In genomic region chr11:12693485-12694181, GRCh38 we compare ENCODE assay signal across 2 cellular contexts.
TF ChIP-seq lines count a peak whose summit lies in the region.

No MANE protein-coding gene starts in this region.

TF ChIP-seq in HEK293, 187 proteins besides CTCF, POLR2A, EP300 and RAD21 (continues in another document):
- TF ChIP-seq, protein P1, sequence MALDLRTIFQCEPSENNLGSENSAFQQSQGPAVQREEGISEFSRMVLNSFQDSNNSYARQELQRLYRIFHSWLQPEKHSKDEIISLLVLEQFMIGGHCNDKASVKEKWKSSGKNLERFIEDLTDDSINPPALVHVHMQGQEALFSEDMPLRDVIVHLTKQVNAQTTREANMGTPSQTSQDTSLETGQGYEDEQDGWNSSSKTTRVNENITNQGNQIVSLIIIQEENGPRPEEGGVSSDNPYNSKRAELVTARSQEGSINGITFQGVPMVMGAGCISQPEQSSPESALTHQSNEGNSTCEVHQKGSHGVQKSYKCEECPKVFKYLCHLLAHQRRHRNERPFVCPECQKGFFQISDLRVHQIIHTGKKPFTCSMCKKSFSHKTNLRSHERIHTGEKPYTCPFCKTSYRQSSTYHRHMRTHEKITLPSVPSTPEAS (tag by site-specific recombination; IDR thresholded peaks at IDR 0.05), result no peak
- TF ChIP-seq ZNF248 (tag by site-specific recombination; IDR thresholded peaks at IDR 0.05), result no peak
- TF ChIP-seq YY1 (tag by site-specific recombination; IDR thresholded peaks at IDR 0.05), result no peak
- no peak for TF ChIP-seq ZNF768 (tag by site-specific recombination; IDR thresholded peaks at IDR 0.05)
- 0 out of 2 replicates have a peak, but pooled peaks have one; percentile 44 for TF ChIP-seq ZFP37 (tag by site-specific recombination; IDR thresholded peaks at IDR 0.05)
- TF ChIP-seq ZBTB8A (tag by site-specific recombination; IDR thresholded peaks at IDR 0.05), result no peak
- peak; percentile 87 for TF ChIP-seq ZBTB20 (tag by site-specific recombination; IDR thresholded peaks at IDR 0.05)
- TF ChIP-seq ZNF366 (tag by site-specific recombination; conservative IDR thresholded peaks at IDR 0.05), result 0 out of 2 replicates have a peak, but pooled peaks have one; percentile 11
- no peak for TF ChIP-seq ZNF138 (tag by site-specific recombination; IDR thresholded peaks at IDR 0.05; ENCODE audit: borderline replicate concordance)
- no peak for TF ChIP-seq ZNF670 (tag by site-specific recombination; IDR thresholded peaks at IDR 0.05; ENCODE audit: low read depth)
- no peak for TF ChIP-seq ZNF529 (tag by site-specific recombination; IDR thresholded peaks at IDR 0.05; ENCODE audit: insufficient replicate concordance)
- TF ChIP-seq SP2 (tag by site-specific recombination; IDR thresholded peaks at IDR 0.05), result no peak
- TF ChIP-seq KLF7 (tag by site-specific recombination; IDR thresholded peaks at IDR 0.05; ENCODE audit: borderline replicate concordance), result no peak
- no peak for TF ChIP-seq ZNF518A (tag by site-specific recombination; conservative IDR thresholded peaks at IDR 0.05; ENCODE audit: low read depth)
- TF ChIP-seq ZNF221 (tag by site-specific recombination; IDR thresholded peaks at IDR 0.05; ENCODE audit: borderline replicate concordance), result no peak
- no peak for TF ChIP-seq ZNF223 (tag by site-specific recombination; IDR thresholded peaks at IDR 0.05)
- TF ChIP-seq, protein P2, sequence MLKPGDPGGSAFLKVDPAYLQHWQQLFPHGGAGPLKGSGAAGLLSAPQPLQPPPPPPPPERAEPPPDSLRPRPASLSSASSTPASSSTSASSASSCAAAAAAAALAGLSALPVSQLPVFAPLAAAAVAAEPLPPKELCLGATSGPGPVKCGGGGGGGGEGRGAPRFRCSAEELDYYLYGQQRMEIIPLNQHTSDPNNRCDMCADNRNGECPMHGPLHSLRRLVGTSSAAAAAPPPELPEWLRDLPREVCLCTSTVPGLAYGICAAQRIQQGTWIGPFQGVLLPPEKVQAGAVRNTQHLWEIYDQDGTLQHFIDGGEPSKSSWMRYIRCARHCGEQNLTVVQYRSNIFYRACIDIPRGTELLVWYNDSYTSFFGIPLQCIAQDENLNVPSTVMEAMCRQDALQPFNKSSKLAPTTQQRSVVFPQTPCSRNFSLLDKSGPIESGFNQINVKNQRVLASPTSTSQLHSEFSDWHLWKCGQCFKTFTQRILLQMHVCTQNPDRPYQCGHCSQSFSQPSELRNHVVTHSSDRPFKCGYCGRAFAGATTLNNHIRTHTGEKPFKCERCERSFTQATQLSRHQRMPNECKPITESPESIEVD (tag by site-specific recombination; IDR thresholded peaks at IDR 0.05), result peak; percentile 41; the same call in 1 of the 2 replicates
- no peak for TF ChIP-seq ZNF394 (tag by site-specific recombination; IDR thresholded peaks at IDR 0.05; ENCODE audit: borderline replicate concordance)
- TF ChIP-seq, protein P3, sequence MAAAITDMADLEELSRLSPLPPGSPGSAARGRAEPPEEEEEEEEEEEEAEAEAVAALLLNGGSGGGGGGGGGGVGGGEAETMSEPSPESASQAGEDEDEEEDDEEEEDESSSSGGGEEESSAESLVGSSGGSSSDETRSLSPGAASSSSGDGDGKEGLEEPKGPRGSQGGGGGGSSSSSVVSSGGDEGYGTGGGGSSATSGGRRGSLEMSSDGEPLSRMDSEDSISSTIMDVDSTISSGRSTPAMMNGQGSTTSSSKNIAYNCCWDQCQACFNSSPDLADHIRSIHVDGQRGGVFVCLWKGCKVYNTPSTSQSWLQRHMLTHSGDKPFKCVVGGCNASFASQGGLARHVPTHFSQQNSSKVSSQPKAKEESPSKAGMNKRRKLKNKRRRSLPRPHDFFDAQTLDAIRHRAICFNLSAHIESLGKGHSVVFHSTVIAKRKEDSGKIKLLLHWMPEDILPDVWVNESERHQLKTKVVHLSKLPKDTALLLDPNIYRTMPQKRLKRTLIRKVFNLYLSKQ (tag by site-specific recombination; IDR thresholded peaks at IDR 0.05; ENCODE audit: borderline replicate concordance), result no peak
- peak; percentile 45; the same call in 1 of the 2 replicates for TF ChIP-seq ZEB2 (tag by site-specific recombination; IDR thresholded peaks at IDR 0.05)
- no peak for TF ChIP-seq ZBTB1 (tag by site-specific recombination; IDR thresholded peaks at IDR 0.05)
- TF ChIP-seq IKZF3 (tag by site-specific recombination; IDR thresholded peaks at IDR 0.05), result no peak
- TF ChIP-seq OSR2 (tag by site-specific recombination; IDR thresholded peaks at IDR 0.05), result peak; percentile 33; the same call in 1 of the 2 replicates

TF ChIP-seq in H1, 55 proteins besides CTCF, POLR2A, EP300 and RAD21:
- TF ChIP-seq RNF2 (IDR thresholded peaks at IDR 0.05; ENCODE audit: borderline replicate concordance, low read depth, low read length, missing control alignments, poor library complexity, severe bottlenecking) (no peak), ZNF274 (IDR thresholded peaks at IDR 0.05; ENCODE audit: borderline replicate concordance, extremely low read depth, low read length) (no peak), CBX8 (IDR thresholded peaks at IDR 0.05; ENCODE audit: borderline replicate concordance, low read depth, low read length) (no peak), BACH1 (IDR thresholded peaks at IDR 0.05; ENCODE audit: low read length) (no peak), SP2 (IDR thresholded peaks at IDR 0.05; ENCODE audit: low read length) (no peak), FOSL1 (IDR thresholded peaks at IDR 0.05; ENCODE audit: insufficient read depth, low read depth, low read length) (no peak), E2F6 (IDR thresholded peaks at IDR 0.05) (no peak), NRF1 (IDR thresholded peaks at IDR 0.05; ENCODE audit: low read depth, low read length) (no peak), NANOG (IDR thresholded peaks at IDR 0.05; ENCODE audit: insufficient read depth, low read depth, low read length, poor library complexity, severe bottlenecking) (no peak), GTF2F1 (IDR thresholded peaks at IDR 0.05; ENCODE audit: borderline replicate concordance, low read depth, low read length) (no peak), RXRA (IDR thresholded peaks at IDR 0.05; ENCODE audit: insufficient read depth, low read depth, low read length) (no peak), CTBP2 (IDR thresholded peaks at IDR 0.05; ENCODE audit: borderline replicate concordance, insufficient read depth, insufficient read length, low read length) (no peak), ATF3 (IDR thresholded peaks at IDR 0.05; ENCODE audit: insufficient read depth, low read depth, low read length) (no peak), CEBPB (IDR thresholded peaks at IDR 0.05; ENCODE audit: low read depth, low read length) (no peak), POU5F1 (IDR thresholded peaks at IDR 0.05; ENCODE audit: low read depth, low read length) (no peak), POLR2AphosphoS5 (IDR thresholded peaks at IDR 0.05; ENCODE audit: low read depth, low read length) (no peak), TBP (IDR thresholded peaks at IDR 0.05; ENCODE audit: low read depth, low read length) (no peak), TEAD4 (IDR thresholded peaks at IDR 0.05; ENCODE audit: low read depth, low read length) (no peak)
- TF ChIP-seq, protein P4, sequence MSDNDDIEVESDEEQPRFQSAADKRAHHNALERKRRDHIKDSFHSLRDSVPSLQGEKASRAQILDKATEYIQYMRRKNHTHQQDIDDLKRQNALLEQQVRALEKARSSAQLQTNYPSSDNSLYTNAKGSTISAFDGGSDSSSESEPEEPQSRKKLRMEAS (IDR thresholded peaks at IDR 0.05), result no peak
